Comparison of ENCODE assay signal across 26 cellular contexts in the genomic region with DNA sequence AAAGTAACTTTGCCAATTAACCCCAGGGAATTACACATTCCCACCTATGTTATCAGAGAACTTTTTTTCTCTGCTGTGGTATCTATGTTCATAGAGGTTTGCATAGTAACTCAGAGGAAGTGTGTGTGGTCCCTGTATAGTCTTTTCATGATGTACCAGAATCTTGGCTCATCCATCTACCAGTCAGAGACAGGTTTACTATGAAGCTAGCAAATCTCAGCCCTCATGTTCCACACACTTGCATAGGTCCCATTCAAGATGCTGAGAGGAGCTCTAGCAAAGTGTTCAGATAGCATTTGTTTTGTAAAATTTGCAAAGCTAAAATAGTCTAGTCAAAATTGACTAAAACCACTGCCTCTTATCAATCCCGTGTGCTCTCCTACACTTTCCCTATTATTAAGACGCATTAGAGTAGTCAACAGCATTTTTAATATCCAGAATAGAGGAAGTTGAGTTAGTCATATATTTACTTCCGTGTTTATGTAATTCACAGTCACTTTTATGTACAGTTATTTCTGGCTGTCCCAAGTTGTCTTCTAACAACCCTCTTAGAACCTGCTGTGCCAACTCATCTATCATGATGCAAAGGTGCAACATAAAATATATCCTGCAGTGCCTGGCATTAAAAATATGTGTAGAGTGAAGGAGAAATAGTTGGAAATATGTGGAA.
DNase-seq lines count a peak whose midpoint lies in the region; ATAC-seq and TF ChIP-seq lines count a peak whose summit lies in the region.
"Had no signal": no experiment of that assay in that cellular context is flagged by ENCODE, and none has a peak within 500 bp of the region (broad histone marks: within the 10 kb centered on the region; RNA-seq: fewer than 3 reads in every experiment).

No MANE protein-coding gene starts in this region.

- H3K27me3 ChIP-seq in neutrophil = no peaks in the 10 kb centered on the region
- H3K27me3 ChIP-seq: gastrocnemius medialis, thyroid gland had no signal

- peak; percentile 73 for ATAC-seq in GM18868 (IDR thresholded peaks at IDR 0.05; ENCODE audit: unreplicated experiment)
- ATAC-seq in HG03175 (IDR thresholded peaks at IDR 0.05; ENCODE audit: unreplicated experiment) = peak; percentile 76
- ATAC-seq in HG02642 (IDR thresholded peaks at IDR 0.05; ENCODE audit: poor library complexity, unreplicated experiment) = no peak
- ATAC-seq: gastrocnemius medialis; sciatic nerve; SK-N-SH treated with all-trans-retinoic acid at 6 μM for 48 hours; stimulated activated naive CD8-positive, alpha-beta T cell treated with anti-CD3 and anti-CD28 coated beads, Interleukin-15, amount 100 ng/mL, for 72 hours had no signal

- TF ChIP-seq CTCF in neutrophil (IDR thresholded peaks at IDR 0.05) = no peak

- no peaks in the 10 kb centered on the region for H3K9me3 ChIP-seq in neutrophil
- H3K9me3 ChIP-seq: gastrocnemius medialis, thyroid gland had no signal

- no peaks in the 10 kb centered on the region for H3K36me3 ChIP-seq in neutrophil
- H3K36me3 ChIP-seq: gastrocnemius medialis, thyroid gland had no signal

- H3K4me1 ChIP-seq in neutrophil (ENCODE audit: control insufficient read depth in 1 of 2, insufficient read depth in 1 of 2, low read depth in 1 of 2, low read length in 1 of 2) = peaks cover 4 to 8% of the 10 kb centered on the region in 2 experiments
- H3K4me1 ChIP-seq: gastrocnemius medialis had no signal

- peak overlapping the region; percentile 2 for H3K27ac ChIP-seq in neutrophil
- H3K27ac ChIP-seq: gastrocnemius medialis, thyroid gland had no signal

- peak; percentile 2 for DNase-seq in OCI-M1 (lab: John Stamatoyannopoulos, UW)
- DNase-seq in NCI-H774 (lab: John Stamatoyannopoulos, UW) = no peak
- DNase-seq in pons (ENCODE audit: low spot score) = no peak
- DNase-seq: activated CD4-positive, alpha-beta T cell treated with anti-CD3 and anti-CD28 coated beads, Interleukin-2, amount 50 U/mL, for 4 hours; activated CD4-positive, CD25-positive, alpha-beta regulatory T cell; activated CD8-positive, alpha-beta memory T cell treated with anti-CD3 and anti-CD28 coated beads, Interleukin-2, amount 50 U/mL, for 4 hours; activated naive CD8-positive, alpha-beta T cell treated with anti-CD3 and anti-CD28 coated beads for 36 hours; caudate nucleus; CD4-positive, alpha-beta memory T cell; DMS53; gastrocnemius medialis; GDM1; H9; islet precursor cell; midbrain; NCI-H146; NCI-H524; posterior cingulate gyrus; stimulated activated naive CD8-positive, alpha-beta T cell treated with anti-CD3 and anti-CD28 coated beads, Interleukin-15, amount 100 ng/mL, for 72 hours; thyroid gland had no signal

- no peak overlapping the region for H3K4me3 ChIP-seq in neutrophil (ENCODE audit: low read depth in 1 of 2, low read length in 1 of 2)
- H3K4me3 ChIP-seq: gastrocnemius medialis, thyroid gland had no signal
